Comparison of ENCODE assay signal across 27 cellular contexts in genomic region chr2:204293884-204294535, GRCh38.
"Had no signal": no experiment of that assay in that cellular context is flagged by ENCODE, and none has a peak within 500 bp of the region (broad histone marks: within the 10 kb centered on the region; RNA-seq: fewer than 3 reads in every experiment).

No MANE protein-coding gene starts in this region.

- H3K27ac Mint-ChIP-seq: activated naive CD4-positive, alpha-beta T cell treated with anti-CD3 and anti-CD28 coated beads, Interleukin-2, amount 10 ng/mL, durations not matched to agents 7 days and 5 days; activated naive CD8-positive, alpha-beta T cell treated with anti-CD3 and anti-CD28 coated beads, Interleukin-2, amount 50 U/mL, for 24 hours; endodermal cell; mesothelial cell of epicardium; natural killer cell treated with Interleukin-12 subunit alpha and Interleukin-12 subunit beta and Interleukin-15 and Interleukin-18, amount 100 ng/mL, for 72 hours had no signal

- H3K9me3 Mint-ChIP-seq: activated naive CD4-positive, alpha-beta T cell treated with anti-CD3 and anti-CD28 coated beads, Interleukin-2, amount 10 ng/mL, durations not matched to agents 7 days and 5 days; activated naive CD8-positive, alpha-beta T cell treated with anti-CD3 and anti-CD28 coated beads, Interleukin-2, amount 50 U/mL, for 24 hours; activated T-cell treated with anti-CD3 and anti-CD28 coated beads, Interleukin-2, amount 50 U/mL, for 4 hours; endodermal cell; natural killer cell treated with Interleukin-12 subunit alpha and Interleukin-12 subunit beta and Interleukin-15 and Interleukin-18, amount 100 ng/mL, for 72 hours had no signal

- H3K4me3 Mint-ChIP-seq: activated naive CD4-positive, alpha-beta T cell treated with anti-CD3 and anti-CD28 coated beads, Interleukin-2, amount 10 ng/mL, durations not matched to agents 7 days and 5 days; activated naive CD8-positive, alpha-beta T cell treated with anti-CD3 and anti-CD28 coated beads, Interleukin-2, amount 50 U/mL, for 24 hours; activated T-cell treated with anti-CD3 and anti-CD28 coated beads, Interleukin-2, amount 50 U/mL, for 4 hours; brain; endodermal cell; mesothelial cell of epicardium; natural killer cell treated with Interleukin-12 subunit alpha and Interleukin-12 subunit beta and Interleukin-15 and Interleukin-18, amount 100 ng/mL, for 72 hours had no signal

- H3K27me3 ChIP-seq: hepatocyte, thyroid gland had no signal

- H3K79me2 ChIP-seq: hepatocyte had no signal

- H3K4me3 ChIP-seq: dorsolateral prefrontal cortex, hepatocyte, thyroid gland had no signal

- DNase-seq: activated CD4-positive, alpha-beta T cell treated with anti-CD3 and anti-CD28 coated beads, Interleukin-2, amount 50 U/mL, for 1 hour; activated CD8-positive, alpha-beta memory T cell treated with anti-CD3 and anti-CD28 coated beads, Interleukin-2, amount 50 U/mL, for 4 hours; activated naive CD4-positive, alpha-beta T cell treated with anti-CD3 and anti-CD28 coated beads, Interleukin-2, amount 10 ng/mL, durations not matched to agents 7 days and 5 days; activated naive CD8-positive, alpha-beta T cell treated with anti-CD3 and anti-CD28 coated beads, Interleukin-2, amount 50 U/mL, for 24 hours; activated T-cell treated with anti-CD3 and anti-CD28 coated beads, Interleukin-2, amount 50 U/mL, for 4 hours; anterior cingulate cortex; central memory CD4-positive, alpha-beta T cell; dorsolateral prefrontal cortex; endodermal cell; foreskin keratinocyte; left cardiac atrium; nucleus accumbens; posterior cingulate gyrus; retina; stimulated activated CD4-positive, alpha-beta T cell treated with anti-CD3 and anti-CD28 coated beads, Interleukin-12 subunit alpha, Interleukin-12 subunit beta, amount 100 ng/mL, for 4 hours; stimulated activated CD4-positive, alpha-beta T cell treated with anti-CD3 and anti-CD28 coated beads, Interleukin-1b, Interleukin-23, amount 100 ng/mL, for 48 hours; stimulated activated naive CD4-positive, alpha-beta T cell treated with Interleukin-2 at 50 U/mL for 16 hours; T-helper 9 cell; thyroid gland had no signal

- H3K9me3 ChIP-seq: thyroid gland had no signal

- H3K4me1 Mint-ChIP-seq: activated naive CD4-positive, alpha-beta T cell treated with anti-CD3 and anti-CD28 coated beads, Interleukin-2, amount 10 ng/mL, durations not matched to agents 7 days and 5 days; activated naive CD8-positive, alpha-beta T cell treated with anti-CD3 and anti-CD28 coated beads, Interleukin-2, amount 50 U/mL, for 24 hours had no signal

- H3K36me3 ChIP-seq: thyroid gland had no signal

- H3K27ac ChIP-seq: dorsolateral prefrontal cortex, epithelial cell of prostate, foreskin keratinocyte, hepatocyte, thyroid gland had no signal

- H2AFZ ChIP-seq: hepatocyte had no signal

- H3K36me3 Mint-ChIP-seq: activated naive CD4-positive, alpha-beta T cell treated with anti-CD3 and anti-CD28 coated beads, Interleukin-2, amount 10 ng/mL, durations not matched to agents 7 days and 5 days; brain; mesothelial cell of epicardium; natural killer cell treated with Interleukin-12 subunit alpha and Interleukin-12 subunit beta and Interleukin-15 and Interleukin-18, amount 100 ng/mL, for 72 hours had no signal

- H3K4me1 ChIP-seq: foreskin keratinocyte, thyroid gland had no signal

- FAIRE-seq: colon, islet of Langerhans, urothelium cell line had no signal

- ATAC-seq: activated naive CD8-positive, alpha-beta T cell treated with anti-CD3 and anti-CD28 coated beads, Interleukin-2, amount 50 U/mL, for 24 hours; activated T-cell treated with anti-CD3 and anti-CD28 coated beads, Interleukin-2, amount 50 U/mL, for 4 hours; foreskin keratinocyte; left cardiac atrium; natural killer cell treated with Interleukin-12 subunit alpha and Interleukin-12 subunit beta and Interleukin-15 and Interleukin-18, amount 100 ng/mL, for 72 hours had no signal

- H3K4me2 ChIP-seq: hepatocyte had no signal
